Comparison of ENCODE assay signal across 15 cellular contexts in the genomic region with DNA sequence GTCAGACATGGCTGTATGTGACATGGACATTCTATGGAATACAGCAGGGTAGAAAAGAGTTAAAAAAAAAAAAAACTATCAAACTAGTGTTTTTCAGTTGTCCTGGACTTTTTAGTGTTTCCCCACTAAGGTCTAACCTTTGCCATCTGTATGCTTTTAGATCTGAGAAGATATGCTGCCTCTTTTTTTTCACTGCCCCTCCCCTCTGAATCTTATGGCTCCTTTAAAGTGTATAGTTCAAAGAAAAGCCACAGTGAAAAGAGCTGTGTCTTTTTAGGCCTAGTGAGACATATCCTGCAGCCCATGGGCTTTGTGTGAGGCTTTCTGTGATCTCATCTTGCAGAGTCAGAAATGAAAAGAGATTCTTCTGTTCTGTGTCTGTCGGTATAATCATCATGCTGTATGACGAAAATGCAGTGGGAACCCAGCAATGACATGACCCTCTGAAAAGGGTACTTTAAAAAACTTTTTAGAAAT. TPM values are rescaled to one million over a fixed set of nuclear protein-coding genes. Genes with fewer than 3 reads are reported as not detected.
DNase-seq lines count a peak whose midpoint lies in the region; ATAC-seq and TF ChIP-seq lines count a peak whose summit lies in the region.
"Had no signal": no experiment of that assay in that cellular context is flagged by ENCODE, and none has a peak within 500 bp of the region (broad histone marks: within the 10 kb centered on the region; RNA-seq: fewer than 3 reads in every experiment).

No MANE protein-coding gene starts in this region.

- H3K36me3 ChIP-seq in Caco-2 (ENCODE audit: control insufficient read depth, insufficient read depth, low read length) (no peaks in the 10 kb centered on the region), KOPT-K1 (ENCODE audit: insufficient read depth, low read length) (no peaks in the 10 kb centered on the region), mesendoderm (ENCODE audit: control insufficient read depth, insufficient read depth, low read length) (no peaks in the 10 kb centered on the region)
- H3K36me3 ChIP-seq: neutrophil had no signal

- no CpG with 5 or more reads among the region's 2 CpGs for WGBS in mesendoderm (ENCODE audit: extremely low coverage, insufficient coverage, low lambda C conversion rate)

- peaks cover 45% of the 10 kb centered on the region for H3K4me1 Mint-ChIP-seq in Caco-2 (ENCODE audit: low read depth, unreplicated experiment)

- in situ Hi-C loops in astrocyte of the spinal cord (cut with HindIII; ENCODE audit: low sequenced_read_pairs) = no loop called here

- H3K9me3 Mint-ChIP-seq in Caco-2 (ENCODE audit: unreplicated experiment) = no peaks in the 10 kb centered on the region
- H3K9me3 Mint-ChIP-seq: effector memory CD8-positive, alpha-beta T cell had no signal

- no peak overlapping the region for H3K9ac ChIP-seq in mesendoderm (ENCODE audit: low read length)

- POLR2A ChIA-PET in Caco-2 (lab: Charles Lee) = no interaction called here

- peak overlapping the region; percentile 22 for H3K27ac ChIP-seq in KOPT-K1 (ENCODE audit: low read depth, low read length, poor library complexity, severe bottlenecking)
- H3K27ac ChIP-seq in mesendoderm (ENCODE audit: low read depth, low read length) = no peak overlapping the region
- H3K27ac ChIP-seq: neutrophil had no signal

- no peak overlapping the region for H2BK5ac ChIP-seq in mesendoderm (ENCODE audit: low read length)

- intact Hi-C loops in Caco-2 (cut with micrococcal nuclease; ENCODE audit: unreplicated experiment) = loop anchor here (2.0 kb wide), 1 partner anchor 44 kb away; no protein-coding TSS in a partner anchor

- H3K4ac ChIP-seq in mesendoderm (ENCODE audit: low read depth, low read length) = no peak overlapping the region

- H3K27me3 ChIP-seq in Caco-2 (replicated peaks; ENCODE audit: control insufficient read depth, insufficient read depth, low read length) (no peaks in the 10 kb centered on the region), mesendoderm (ENCODE audit: insufficient read depth, low read length, poor library complexity) (no peaks in the 10 kb centered on the region)
- H3K27me3 ChIP-seq: neutrophil had no signal

- H2BK120ac ChIP-seq in mesendoderm (ENCODE audit: low read depth, low read length) = no peak overlapping the region

- H2BK15ac ChIP-seq in mesendoderm (replicated peaks; ENCODE audit: low read depth) = no peak overlapping the region

- H3K27ac Mint-ChIP-seq in Caco-2 (ENCODE audit: unreplicated experiment) = peak overlapping the region; percentile 42
- H3K27ac Mint-ChIP-seq: effector memory CD8-positive, alpha-beta T cell had no signal

- no peak overlapping the region for H4K5ac ChIP-seq in mesendoderm (ENCODE audit: low read length)

- BruUV-seq in Caco-2 (replicated peaks; lab: Mats Ljungman, UMichigan) = no TSS peak

- H2AK5ac ChIP-seq in mesendoderm (ENCODE audit: low read length) = no peak overlapping the region

- DNase-seq in Caco-2 (peak in 1 of 2 experiments; percentile 50), astrocyte of the spinal cord (ENCODE audit: low read depth, low spot score) (peak; percentile 47), mesendoderm (no peak), hypothalamus (lab: John Stamatoyannopoulos, UW) (no peak), DMS 273 (lab: John Stamatoyannopoulos, UW; ENCODE audit: unreplicated experiment) (no peak)
- DNase-seq: activated effector memory CD4-positive, alpha-beta T cell treated with Interleukin-2 at 50 U/mL for 16 hours; Calu3; effector memory CD8-positive, alpha-beta T cell; NCI-H1105 treated with DMSO at 0.1 percent for 48 hours; NCI-H748 treated with DMSO at 0.1 percent for 48 hours; T-helper 2 cell had no signal

- peak overlapping the region; percentile 56 for H4K8ac ChIP-seq in mesendoderm (ENCODE audit: low read depth, low read length)

- CTCF ChIA-PET in Caco-2 (lab: Charles Lee) = interaction anchor here (0.7 kb wide), 1 partner anchor 893 kb away, joined by 3 read pairs; no protein-coding TSS in a partner anchor

- peak overlapping the region; percentile 39 for H3K18ac ChIP-seq in mesendoderm (ENCODE audit: low read length)

- peak overlapping the region; percentile 4 for H3K4me3 Mint-ChIP-seq in Caco-2 (ENCODE audit: unreplicated experiment)
- H3K4me3 Mint-ChIP-seq: effector memory CD8-positive, alpha-beta T cell had no signal

- no peak overlapping the region for H3K4me2 ChIP-seq in mesendoderm (ENCODE audit: low read length)

- H3K79me1 ChIP-seq in mesendoderm (ENCODE audit: low read length) = no peaks in the 10 kb centered on the region

- no peak overlapping the region for H3K23ac ChIP-seq in mesendoderm (ENCODE audit: low read length)

- ATAC-seq in HG03354 (IDR thresholded peaks at IDR 0.05; ENCODE audit: poor library complexity, severe bottlenecking, unreplicated experiment) = no peak
- ATAC-seq in HG03135 (IDR thresholded peaks at IDR 0.05; ENCODE audit: unreplicated experiment) = no peak
- ATAC-seq: effector memory CD8-positive, alpha-beta T cell had no signal

- no peak for TF ChIP-seq CTCF in Caco-2 (IDR thresholded peaks at IDR 0.05; ENCODE audit: insufficient read depth in 1 of 2, low read depth in 1 of 2, low read length in 1 of 2, severe bottlenecking in 1 of 2, unreplicated experiment in 1 of 2)
- TF ChIP-seq CTCF in astrocyte of the spinal cord (IDR thresholded peaks at IDR 0.05; ENCODE audit: low read depth, low read length) = no peak

- H3K4me1 ChIP-seq in Caco-2 (peaks cover 50% of the 10 kb centered on the region; the same call in 1 of the 2 replicates), mesendoderm (ENCODE audit: control insufficient read depth, low read depth, low read length) (no peaks in the 10 kb centered on the region)

- no peaks in the 10 kb centered on the region for H3K36me3 Mint-ChIP-seq in Caco-2 (ENCODE audit: insufficient read depth, unreplicated experiment)

- H3K27me3 Mint-ChIP-seq in Caco-2 (ENCODE audit: insufficient read depth, unreplicated experiment) = no peaks in the 10 kb centered on the region

- no peak overlapping the region for H3K56ac ChIP-seq in mesendoderm (ENCODE audit: low read length)

- no peaks in the 10 kb centered on the region for H3K79me2 ChIP-seq in mesendoderm (ENCODE audit: control insufficient read depth, insufficient read depth, low read length)

- H3K4me3 ChIP-seq in Caco-2 (ENCODE audit: low read depth, low read length) (no peak overlapping the region), astrocyte of the spinal cord (ENCODE audit: low read depth, low read length) (no peak overlapping the region), mesendoderm (ENCODE audit: low read length) (no peak overlapping the region)

- H3K9me3 ChIP-seq in Caco-2 = no peaks in the 10 kb centered on the region
- H3K9me3 ChIP-seq in KOPT-K1 (ENCODE audit: insufficient read depth, low read length, poor library complexity, severe bottlenecking) = no peaks in the 10 kb centered on the region
- H3K9me3 ChIP-seq: neutrophil had no signal

RNA-seq across cellular contexts. Expression of a gene that starts 29.3 kb away (rescaled TPM):
- total RNA-seq in Caco-2 (2022) = 98.0 and 98.7 TPM in 2 replicates
- 1.8 TPM for polyA plus RNA-seq in mesendoderm (2013, experiment 1 of 2)
- 2.1 TPM for polyA plus RNA-seq in mesendoderm (2013, experiment 2 of 2)
